Comparison of ENCODE assay signal across 12 cellular contexts in the genomic region with DNA sequence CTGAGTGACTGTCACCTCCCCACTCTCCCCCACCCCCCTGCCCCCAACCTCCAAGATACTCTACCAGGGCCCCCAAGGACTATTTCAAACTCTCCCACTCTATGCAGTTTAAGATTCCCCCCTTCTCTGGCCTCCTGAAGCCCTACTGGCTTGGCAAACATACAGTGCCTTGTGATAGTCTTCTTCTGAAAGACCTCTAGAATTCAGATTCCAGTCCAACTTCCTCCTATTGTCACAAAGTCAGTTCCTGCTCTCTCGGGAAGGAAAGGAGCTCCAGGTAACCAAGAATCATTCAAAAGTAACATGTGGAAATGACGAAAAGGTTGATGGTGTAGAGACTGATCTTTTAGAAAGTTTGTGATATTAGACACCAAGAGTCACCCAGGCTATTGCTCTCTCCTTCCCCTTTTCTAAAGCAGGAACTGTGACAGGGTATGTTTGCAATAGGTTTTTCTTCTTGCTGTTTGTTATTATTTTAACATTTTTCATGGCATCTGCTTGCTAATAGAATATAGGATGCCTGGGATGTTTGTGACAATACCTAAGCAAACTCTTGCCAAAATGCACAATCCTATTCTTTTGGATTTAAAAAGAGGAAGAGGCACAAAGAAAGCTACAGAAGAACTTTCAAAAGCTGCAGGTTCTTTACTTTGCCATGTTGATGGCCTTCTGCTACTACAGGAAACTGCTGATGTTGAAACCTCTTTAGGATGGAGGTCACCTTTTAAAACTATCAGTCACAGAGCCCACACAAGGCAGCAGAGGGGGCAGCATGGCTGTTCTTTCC.
A peak's percentile ranks its signal among the peaks of the same experiment; 100 is the strongest.
DNase-seq lines count a peak whose midpoint lies in the region; ATAC-seq, FAIRE-seq and TF ChIP-seq lines count a peak whose summit lies in the region.
"Had no signal": no experiment of that assay in that cellular context is flagged by ENCODE, and none has a peak within 500 bp of the region (broad histone marks: within the 10 kb centered on the region; RNA-seq: fewer than 3 reads in every experiment).

No MANE protein-coding gene starts in this region.

- H3K4me3 ChIP-seq in psoas muscle, result no peak overlapping the region
- H3K4me3 ChIP-seq: adrenal gland had no signal

- H3K4me1 Mint-ChIP-seq in effector memory CD8-positive, alpha-beta T cell (ENCODE audit: low read depth in 2 of 2), result peaks cover 26 to 40% of the 10 kb centered on the region in 2 donors

- peak overlapping the region; percentile 46 for H3K27ac ChIP-seq in psoas muscle

- no peak for TF ChIP-seq POLR2A in GM12891 (IDR thresholded peaks at IDR 0.05; ENCODE audit: low read depth, low read length)

- FAIRE-seq in GM12891 (lab: Jason Lieb, UNC), result no peak

- H3K4me3 Mint-ChIP-seq in effector memory CD8-positive, alpha-beta T cell, result peak overlapping the region in 1 of 2 donors; percentile 78

- H3K36me3 Mint-ChIP-seq in effector memory CD8-positive, alpha-beta T cell (ENCODE audit: insufficient read depth), result no peaks in the 10 kb centered on the region

- intact Hi-C loops in psoas muscle (cut with DNase I), result loop anchor here in 1 of 2 donors (5.0 kb wide), 1 partner anchor 92 kb away; the partner anchor contains the start of gene MGAT4A

- DNase-seq in GM12891 (ENCODE audit: insufficient read length, low spot score), result no peak
- DNase-seq in NOMO-1 treated with DMSO at 0.1 percent for 48 hours (lab: John Stamatoyannopoulos, UW; ENCODE audit: unreplicated experiment), result peak; percentile 80
- DNase-seq in effector memory CD8-positive, alpha-beta T cell, result no peak
- DNase-seq in psoas muscle, result no peak
- DNase-seq in HT-29 (ENCODE audit: low spot score), result no peak
- DNase-seq: adrenal gland, HCEC 1CT, NCI-H187, NCI-H82 had no signal

- peaks cover 0 to 28% (median 15%) of the 10 kb centered on the region in 3 donors for H3K27me3 ChIP-seq in psoas muscle (ENCODE audit: insufficient read depth in 3 of 3, low read length in 2 of 3)

- TF ChIP-seq CTCF in psoas muscle (IDR thresholded peaks at IDR 0.05), result no peak

- no peaks in the 10 kb centered on the region for H3K36me3 ChIP-seq in psoas muscle (ENCODE audit: insufficient read depth in 1 of 2, low read depth in 1 of 2)
- H3K36me3 ChIP-seq: adrenal gland had no signal

- WGBS in psoas muscle, 3 donors, result 60 to 75% (median 70%) methylated on average over 2 of the region's 2 CpGs

- no peaks in the 10 kb centered on the region for H3K9me3 Mint-ChIP-seq in effector memory CD8-positive, alpha-beta T cell

- no peak for ATAC-seq in effector memory CD8-positive, alpha-beta T cell (replicated peaks)
- no peak for ATAC-seq in psoas muscle
- no peak for ATAC-seq in GM19035 (IDR thresholded peaks at IDR 0.05; ENCODE audit: unreplicated experiment)
- no peak for ATAC-seq in GM21390 (IDR thresholded peaks at IDR 0.05; ENCODE audit: unreplicated experiment)
- ATAC-seq: SK-N-SH treated with all-trans-retinoic acid at 6 μM for 48 hours had no signal

- no peaks in the 10 kb centered on the region for H3K9me3 ChIP-seq in psoas muscle
- H3K9me3 ChIP-seq: adrenal gland had no signal

- H3K4me1 ChIP-seq in psoas muscle, result no peaks in the 10 kb centered on the region

- H3K27me3 Mint-ChIP-seq in effector memory CD8-positive, alpha-beta T cell, result no peaks in the 10 kb centered on the region

- peak overlapping the region; percentile 70 to 84 for H3K27ac Mint-ChIP-seq in effector memory CD8-positive, alpha-beta T cell

TF ChIP-seq in GM12891, 5 proteins besides CTCF, POLR2A, EP300 and RAD21:
- TF ChIP-seq TAF1 (IDR thresholded peaks at IDR 0.05; ENCODE audit: low read depth, low read length) (no peak), SPI1 (IDR thresholded peaks at IDR 0.05; ENCODE audit: low read depth, low read length) (peak; percentile 44), POU2F2 (IDR thresholded peaks at IDR 0.05; ENCODE audit: low read depth, low read length) (no peak)
